Comparison of ENCODE assay signal across 1 cellular context in the genomic region with DNA sequence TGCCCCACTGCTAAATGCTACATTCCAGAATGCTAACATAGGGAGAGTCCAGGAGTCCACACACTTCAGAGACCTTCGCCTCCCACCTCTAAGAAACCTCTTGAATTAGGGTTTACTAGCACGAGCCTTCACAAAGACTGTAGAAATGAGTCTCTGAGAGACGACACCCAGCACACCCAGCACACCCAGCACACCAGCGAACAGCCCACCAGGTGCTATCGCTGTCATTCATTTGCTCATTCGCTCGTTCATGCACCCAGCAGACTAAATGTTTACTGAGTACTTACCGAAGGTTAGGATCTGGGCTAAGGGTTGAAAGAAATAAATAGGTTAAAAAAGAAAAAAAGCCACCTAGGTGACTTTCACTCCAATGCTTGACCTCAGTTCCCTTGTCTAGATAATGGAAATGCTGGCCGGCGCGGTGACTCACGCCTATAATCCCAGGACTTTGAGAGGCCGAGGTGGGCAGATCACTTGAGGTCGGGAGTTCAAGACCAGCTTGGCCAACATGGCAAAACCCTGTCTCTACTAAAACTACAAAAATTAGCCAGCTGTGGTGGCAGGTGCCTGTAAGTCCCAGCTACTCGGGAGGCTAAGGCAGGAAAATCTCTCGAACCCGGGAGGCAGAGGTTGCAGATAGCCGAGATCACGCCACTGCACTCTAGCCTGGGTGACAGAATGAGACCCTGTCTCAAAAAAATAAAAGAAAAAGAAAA.
A peak's percentile ranks its signal among the peaks of the same experiment; 100 is the strongest.
TF ChIP-seq lines count a peak whose summit lies in the region.

No MANE protein-coding gene starts in this region.

TF ChIP-seq in HepG2, 621 proteins besides CTCF, POLR2A, EP300 and RAD21 (continued from another document and continues in another):
- TF ChIP-seq ZNF75D (CRISPR knock-in tag; IDR thresholded peaks at IDR 0.05; ENCODE audit: borderline replicate concordance): no peak
- no peak for TF ChIP-seq ZNF274 (CRISPR knock-in tag; IDR thresholded peaks at IDR 0.05)
- TF ChIP-seq PHF8 (CRISPR knock-in tag; IDR thresholded peaks at IDR 0.05): no peak
- TF ChIP-seq, protein P1, sequence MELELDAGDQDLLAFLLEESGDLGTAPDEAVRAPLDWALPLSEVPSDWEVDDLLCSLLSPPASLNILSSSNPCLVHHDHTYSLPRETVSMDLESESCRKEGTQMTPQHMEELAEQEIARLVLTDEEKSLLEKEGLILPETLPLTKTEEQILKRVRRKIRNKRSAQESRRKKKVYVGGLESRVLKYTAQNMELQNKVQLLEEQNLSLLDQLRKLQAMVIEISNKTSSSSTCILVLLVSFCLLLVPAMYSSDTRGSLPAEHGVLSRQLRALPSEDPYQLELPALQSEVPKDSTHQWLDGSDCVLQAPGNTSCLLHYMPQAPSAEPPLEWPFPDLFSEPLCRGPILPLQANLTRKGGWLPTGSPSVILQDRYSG (CRISPR knock-in tag; IDR thresholded peaks at IDR 0.05): no peak
- TF ChIP-seq, protein P2, sequence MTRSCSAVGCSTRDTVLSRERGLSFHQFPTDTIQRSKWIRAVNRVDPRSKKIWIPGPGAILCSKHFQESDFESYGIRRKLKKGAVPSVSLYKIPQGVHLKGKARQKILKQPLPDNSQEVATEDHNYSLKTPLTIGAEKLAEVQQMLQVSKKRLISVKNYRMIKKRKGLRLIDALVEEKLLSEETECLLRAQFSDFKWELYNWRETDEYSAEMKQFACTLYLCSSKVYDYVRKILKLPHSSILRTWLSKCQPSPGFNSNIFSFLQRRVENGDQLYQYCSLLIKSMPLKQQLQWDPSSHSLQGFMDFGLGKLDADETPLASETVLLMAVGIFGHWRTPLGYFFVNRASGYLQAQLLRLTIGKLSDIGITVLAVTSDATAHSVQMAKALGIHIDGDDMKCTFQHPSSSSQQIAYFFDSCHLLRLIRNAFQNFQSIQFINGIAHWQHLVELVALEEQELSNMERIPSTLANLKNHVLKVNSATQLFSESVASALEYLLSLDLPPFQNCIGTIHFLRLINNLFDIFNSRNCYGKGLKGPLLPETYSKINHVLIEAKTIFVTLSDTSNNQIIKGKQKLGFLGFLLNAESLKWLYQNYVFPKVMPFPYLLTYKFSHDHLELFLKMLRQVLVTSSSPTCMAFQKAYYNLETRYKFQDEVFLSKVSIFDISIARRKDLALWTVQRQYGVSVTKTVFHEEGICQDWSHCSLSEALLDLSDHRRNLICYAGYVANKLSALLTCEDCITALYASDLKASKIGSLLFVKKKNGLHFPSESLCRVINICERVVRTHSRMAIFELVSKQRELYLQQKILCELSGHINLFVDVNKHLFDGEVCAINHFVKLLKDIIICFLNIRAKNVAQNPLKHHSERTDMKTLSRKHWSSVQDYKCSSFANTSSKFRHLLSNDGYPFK (CRISPR knock-in tag; IDR thresholded peaks at IDR 0.05; ENCODE audit: borderline replicate concordance): no peak
- TF ChIP-seq, protein P3, sequence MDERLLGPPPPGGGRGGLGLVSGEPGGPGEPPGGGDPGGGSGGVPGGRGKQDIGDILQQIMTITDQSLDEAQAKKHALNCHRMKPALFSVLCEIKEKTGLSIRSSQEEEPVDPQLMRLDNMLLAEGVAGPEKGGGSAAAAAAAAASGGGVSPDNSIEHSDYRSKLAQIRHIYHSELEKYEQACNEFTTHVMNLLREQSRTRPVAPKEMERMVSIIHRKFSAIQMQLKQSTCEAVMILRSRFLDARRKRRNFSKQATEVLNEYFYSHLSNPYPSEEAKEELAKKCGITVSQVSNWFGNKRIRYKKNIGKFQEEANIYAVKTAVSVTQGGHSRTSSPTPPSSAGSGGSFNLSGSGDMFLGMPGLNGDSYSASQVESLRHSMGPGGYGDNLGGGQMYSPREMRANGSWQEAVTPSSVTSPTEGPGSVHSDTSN (CRISPR knock-in tag; IDR thresholded peaks at IDR 0.05): no peak
- no peak for TF ChIP-seq ZNF10 (CRISPR knock-in tag; IDR thresholded peaks at IDR 0.05; ENCODE audit: borderline replicate concordance, low read depth)
- TF ChIP-seq TBX3 (IDR thresholded peaks at IDR 0.05; ENCODE audit: borderline replicate concordance): no peak
- TF ChIP-seq ZNF780A (CRISPR knock-in tag; IDR thresholded peaks at IDR 0.05): no peak
- TF ChIP-seq, protein P4, sequence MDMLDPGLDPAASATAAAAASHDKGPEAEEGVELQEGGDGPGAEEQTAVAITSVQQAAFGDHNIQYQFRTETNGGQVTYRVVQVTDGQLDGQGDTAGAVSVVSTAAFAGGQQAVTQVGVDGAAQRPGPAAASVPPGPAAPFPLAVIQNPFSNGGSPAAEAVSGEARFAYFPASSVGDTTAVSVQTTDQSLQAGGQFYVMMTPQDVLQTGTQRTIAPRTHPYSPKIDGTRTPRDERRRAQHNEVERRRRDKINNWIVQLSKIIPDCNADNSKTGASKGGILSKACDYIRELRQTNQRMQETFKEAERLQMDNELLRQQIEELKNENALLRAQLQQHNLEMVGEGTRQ (IDR thresholded peaks at IDR 0.05; ENCODE audit: low read depth, low read length): no peak
- TF ChIP-seq, protein P4 (CRISPR knock-in tag; IDR thresholded peaks at IDR 0.05; ENCODE audit: borderline replicate concordance): no peak
- no peak for TF ChIP-seq HNRNPH1 (optimal IDR thresholded peaks at IDR 0.05; ENCODE audit: low read depth, low read length)
- TF ChIP-seq ZKSCAN1 (IDR thresholded peaks at IDR 0.05; ENCODE audit: low read length): no peak
- TF ChIP-seq ZKSCAN5 (CRISPR knock-in tag; IDR thresholded peaks at IDR 0.05): no peak
- no peak for TF ChIP-seq PAF1 (CRISPR knock-in tag; IDR thresholded peaks at IDR 0.05)
- no peak for TF ChIP-seq ZFP1 (CRISPR knock-in tag; IDR thresholded peaks at IDR 0.05)
- no peak for TF ChIP-seq ZNF34 (CRISPR knock-in tag; IDR thresholded peaks at IDR 0.05; ENCODE audit: borderline replicate concordance)
- TF ChIP-seq PCBP2 (optimal IDR thresholded peaks at IDR 0.05; ENCODE audit: low read depth, low read length, poor library complexity, severe bottlenecking): no peak
- TF ChIP-seq AGO2 (optimal IDR thresholded peaks at IDR 0.05; ENCODE audit: low read depth, low read length): no peak
- TF ChIP-seq CCDC6 (CRISPR knock-in tag; IDR thresholded peaks at IDR 0.05): no peak
- no peak for TF ChIP-seq KLF16 (CRISPR knock-in tag; IDR thresholded peaks at IDR 0.05)
- TF ChIP-seq ZC3H13 (CRISPR knock-in tag; IDR thresholded peaks at IDR 0.05): no peak
- 0 out of 2 replicates have a peak, but pooled peaks have one; percentile 11 for TF ChIP-seq HDAC2 (CRISPR knock-in tag; IDR thresholded peaks at IDR 0.05)
- TF ChIP-seq MTF2 (CRISPR knock-in tag; IDR thresholded peaks at IDR 0.05; ENCODE audit: borderline replicate concordance): no peak
- no peak for TF ChIP-seq KAT2B (IDR thresholded peaks at IDR 0.05; ENCODE audit: borderline replicate concordance, low read depth, low read length)
- TF ChIP-seq CBFB (CRISPR knock-in tag; IDR thresholded peaks at IDR 0.05): no peak
- no peak for TF ChIP-seq POLR2AphosphoS5 (IDR thresholded peaks at IDR 0.05; ENCODE audit: low read depth, low read length)
- TF ChIP-seq CENPX (CRISPR knock-in tag; IDR thresholded peaks at IDR 0.05): no peak
- TF ChIP-seq ZNF44 (CRISPR knock-in tag; IDR thresholded peaks at IDR 0.05): no peak
- TF ChIP-seq STAT5B (CRISPR knock-in tag; IDR thresholded peaks at IDR 0.05): no peak
- no peak for TF ChIP-seq ZBTB7A (CRISPR knock-in tag; IDR thresholded peaks at IDR 0.05)
- TF ChIP-seq PITX1 (CRISPR knock-in tag; IDR thresholded peaks at IDR 0.05): peak; percentile 83
- no peak; the same call in 1 of the 2 replicates for TF ChIP-seq ZNF317 (CRISPR knock-in tag; IDR thresholded peaks at IDR 0.05)
- TF ChIP-seq, protein P5, sequence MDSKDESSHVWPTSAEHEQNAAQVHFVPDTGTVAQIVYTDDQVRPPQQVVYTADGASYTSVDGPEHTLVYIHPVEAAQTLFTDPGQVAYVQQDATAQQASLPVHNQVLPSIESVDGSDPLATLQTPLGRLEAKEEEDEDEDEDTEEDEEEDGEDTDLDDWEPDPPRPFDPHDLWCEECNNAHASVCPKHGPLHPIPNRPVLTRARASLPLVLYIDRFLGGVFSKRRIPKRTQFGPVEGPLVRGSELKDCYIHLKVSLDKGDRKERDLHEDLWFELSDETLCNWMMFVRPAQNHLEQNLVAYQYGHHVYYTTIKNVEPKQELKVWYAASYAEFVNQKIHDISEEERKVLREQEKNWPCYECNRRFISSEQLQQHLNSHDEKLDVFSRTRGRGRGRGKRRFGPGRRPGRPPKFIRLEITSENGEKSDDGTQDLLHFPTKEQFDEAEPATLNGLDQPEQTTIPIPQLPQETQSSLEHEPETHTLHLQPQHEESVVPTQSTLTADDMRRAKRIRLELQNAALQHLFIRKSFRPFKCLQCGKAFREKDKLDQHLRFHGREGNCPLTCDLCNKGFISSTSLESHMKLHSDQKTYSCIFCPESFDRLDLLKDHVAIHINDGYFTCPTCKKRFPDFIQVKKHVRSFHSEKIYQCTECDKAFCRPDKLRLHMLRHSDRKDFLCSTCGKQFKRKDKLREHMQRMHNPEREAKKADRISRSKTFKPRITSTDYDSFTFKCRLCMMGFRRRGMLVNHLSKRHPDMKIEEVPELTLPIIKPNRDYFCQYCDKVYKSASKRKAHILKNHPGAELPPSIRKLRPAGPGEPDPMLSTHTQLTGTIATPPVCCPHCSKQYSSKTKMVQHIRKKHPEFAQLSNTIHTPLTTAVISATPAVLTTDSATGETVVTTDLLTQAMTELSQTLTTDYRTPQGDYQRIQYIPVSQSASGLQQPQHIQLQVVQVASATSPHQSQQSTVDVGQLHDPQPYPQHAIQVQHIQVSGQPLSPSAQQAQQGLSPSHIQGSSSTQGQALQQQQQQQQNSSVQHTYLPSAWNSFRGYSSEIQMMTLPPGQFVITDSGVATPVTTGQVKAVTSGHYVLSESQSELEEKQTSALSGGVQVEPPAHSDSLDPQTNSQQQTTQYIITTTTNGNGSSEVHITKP (CRISPR knock-in tag; IDR thresholded peaks at IDR 0.05; ENCODE audit: low read depth): no peak
- TF ChIP-seq, protein P6, sequence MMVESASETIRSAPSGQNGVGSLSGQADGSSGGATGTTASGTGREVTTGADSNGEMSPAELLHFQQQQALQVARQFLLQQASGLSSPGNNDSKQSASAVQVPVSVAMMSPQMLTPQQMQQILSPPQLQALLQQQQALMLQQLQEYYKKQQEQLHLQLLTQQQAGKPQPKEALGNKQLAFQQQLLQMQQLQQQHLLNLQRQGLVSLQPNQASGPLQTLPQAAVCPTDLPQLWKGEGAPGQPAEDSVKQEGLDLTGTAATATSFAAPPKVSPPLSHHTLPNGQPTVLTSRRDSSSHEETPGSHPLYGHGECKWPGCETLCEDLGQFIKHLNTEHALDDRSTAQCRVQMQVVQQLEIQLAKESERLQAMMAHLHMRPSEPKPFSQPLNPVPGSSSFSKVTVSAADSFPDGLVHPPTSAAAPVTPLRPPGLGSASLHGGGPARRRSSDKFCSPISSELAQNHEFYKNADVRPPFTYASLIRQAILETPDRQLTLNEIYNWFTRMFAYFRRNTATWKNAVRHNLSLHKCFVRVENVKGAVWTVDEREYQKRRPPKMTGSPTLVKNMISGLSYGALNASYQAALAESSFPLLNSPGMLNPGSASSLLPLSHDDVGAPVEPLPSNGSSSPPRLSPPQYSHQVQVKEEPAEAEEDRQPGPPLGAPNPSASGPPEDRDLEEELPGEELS (CRISPR knock-in tag; IDR thresholded peaks at IDR 0.05): no peak
- TF ChIP-seq PHF5A (CRISPR knock-in tag; IDR thresholded peaks at IDR 0.05; ENCODE audit: low read depth, unreplicated experiment): no peak
- TF ChIP-seq ARNT2 (CRISPR knock-in tag; IDR thresholded peaks at IDR 0.05; ENCODE audit: low read depth): no peak
- no peak for TF ChIP-seq ZNF430 (CRISPR knock-in tag; IDR thresholded peaks at IDR 0.05)
- no peak for TF ChIP-seq SMARCE1 (IDR thresholded peaks at IDR 0.05; ENCODE audit: borderline replicate concordance)
- TF ChIP-seq, protein P7, sequence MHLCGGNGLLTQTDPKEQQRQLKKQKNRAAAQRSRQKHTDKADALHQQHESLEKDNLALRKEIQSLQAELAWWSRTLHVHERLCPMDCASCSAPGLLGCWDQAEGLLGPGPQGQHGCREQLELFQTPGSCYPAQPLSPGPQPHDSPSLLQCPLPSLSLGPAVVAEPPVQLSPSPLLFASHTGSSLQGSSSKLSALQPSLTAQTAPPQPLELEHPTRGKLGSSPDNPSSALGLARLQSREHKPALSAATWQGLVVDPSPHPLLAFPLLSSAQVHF (CRISPR knock-in tag; IDR thresholded peaks at IDR 0.05): no peak
- TF ChIP-seq DMAP1 (CRISPR knock-in tag; IDR thresholded peaks at IDR 0.05): peak; percentile 60; the same call in 1 of the 2 replicates
- no peak for TF ChIP-seq JDP2 (CRISPR knock-in tag; IDR thresholded peaks at IDR 0.05; ENCODE audit: borderline replicate concordance)
- TF ChIP-seq, protein P8, sequence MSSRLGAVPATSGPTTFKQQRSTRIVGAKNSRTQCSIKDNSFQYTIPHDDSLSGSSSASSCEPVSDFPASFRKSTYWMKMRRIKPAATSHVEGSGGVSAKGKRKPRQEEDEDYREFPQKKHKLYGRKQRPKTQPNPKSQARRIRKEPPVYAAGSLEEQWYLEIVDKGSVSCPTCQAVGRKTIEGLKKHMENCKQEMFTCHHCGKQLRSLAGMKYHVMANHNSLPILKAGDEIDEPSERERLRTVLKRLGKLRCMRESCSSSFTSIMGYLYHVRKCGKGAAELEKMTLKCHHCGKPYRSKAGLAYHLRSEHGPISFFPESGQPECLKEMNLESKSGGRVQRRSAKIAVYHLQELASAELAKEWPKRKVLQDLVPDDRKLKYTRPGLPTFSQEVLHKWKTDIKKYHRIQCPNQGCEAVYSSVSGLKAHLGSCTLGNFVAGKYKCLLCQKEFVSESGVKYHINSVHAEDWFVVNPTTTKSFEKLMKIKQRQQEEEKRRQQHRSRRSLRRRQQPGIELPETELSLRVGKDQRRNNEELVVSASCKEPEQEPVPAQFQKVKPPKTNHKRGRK (CRISPR knock-in tag; IDR thresholded peaks at IDR 0.05): no peak
- no peak for TF ChIP-seq HOXA7 (CRISPR knock-in tag; IDR thresholded peaks at IDR 0.05)
- TF ChIP-seq MAF1 (CRISPR knock-in tag; IDR thresholded peaks at IDR 0.05; ENCODE audit: borderline replicate concordance): no peak
- TF ChIP-seq ZNF776 (CRISPR knock-in tag; IDR thresholded peaks at IDR 0.05): no peak
- TF ChIP-seq U2AF2 (IDR thresholded peaks at IDR 0.05; ENCODE audit: low read depth, low read length): no peak
- TF ChIP-seq YEATS2 (CRISPR knock-in tag; IDR thresholded peaks at IDR 0.05; ENCODE audit: borderline replicate concordance): no peak
- TF ChIP-seq KMT2A (CRISPR knock-in tag; IDR thresholded peaks at IDR 0.05): no peak
- TF ChIP-seq JUND (CRISPR knock-in tag; IDR thresholded peaks at IDR 0.05): peak; percentile 79
